13 cellular contexts compared by ENCODE assay signal in the genomic region with DNA sequence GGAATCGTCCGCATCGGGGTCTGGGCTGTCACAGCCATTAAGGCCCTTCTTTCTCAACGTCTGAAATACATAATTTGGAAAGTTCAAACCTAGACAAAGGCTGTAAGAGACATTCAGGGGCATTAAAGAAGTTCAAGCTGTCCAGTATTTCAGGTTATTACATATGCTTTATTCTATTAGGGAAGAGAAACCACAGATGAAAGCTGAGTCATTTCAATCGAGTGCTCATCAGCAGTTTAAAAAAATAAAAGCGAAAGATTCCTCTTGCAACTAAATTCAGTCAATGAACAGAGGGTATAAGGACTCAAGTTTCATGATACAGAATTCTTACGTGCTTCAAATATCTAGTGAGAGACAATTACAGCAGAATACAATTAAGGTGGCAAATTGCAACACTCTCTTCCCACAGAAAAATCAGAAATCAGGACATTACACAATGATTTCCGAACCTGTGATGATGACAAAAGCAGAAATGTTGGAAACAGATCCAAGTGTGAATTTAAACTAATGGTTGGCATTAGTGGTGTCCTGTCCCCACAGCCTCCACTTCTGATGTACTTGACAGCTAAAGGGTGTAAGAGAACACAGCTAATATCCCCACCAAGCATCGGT.
DNase-seq lines count a peak whose midpoint lies in the region; ATAC-seq and TF ChIP-seq lines count a peak whose summit lies in the region.
"Had no signal": no experiment of that assay in that cellular context is flagged by ENCODE, and none has a peak within 500 bp of the region (broad histone marks: within the 10 kb centered on the region; RNA-seq: fewer than 3 reads in every experiment).

No MANE protein-coding gene starts in this region.

- H3K4me2 ChIP-seq in mesenchymal stem cell (ENCODE audit: low read length, poor library complexity, severe bottlenecking) = no peak overlapping the region

- 65 to 74% (median 69%) methylated on average over 9 of the region's 9 CpGs for WGBS in spleen, 5 donors
- WGBS in mesenchymal stem cell = 85% methylated on average over 6 of the region's 9 CpGs

- no peak overlapping the region for H3K14ac ChIP-seq in mesenchymal stem cell (ENCODE audit: low read length in 2 of 2)

- DNase-seq in dorsolateral prefrontal cortex (no peak), spleen (no peak), coronary artery (ENCODE audit: low spot score) (no peak), NCI-H2107 treated with DMSO at 0.1 percent for 48 hours (lab: John Stamatoyannopoulos, UW; ENCODE audit: unreplicated experiment) (no peak), mesenchymal stem cell (no peak), NCI-H128 (lab: John Stamatoyannopoulos, UW; ENCODE audit: unreplicated experiment) (no peak)
- DNase-seq: activated T-cell treated with anti-CD3 and anti-CD28 coated beads, Interleukin-2, amount 50 U/mL, for 72 hours; effector memory CD4-positive, alpha-beta T cell; NCI-H510A; posterior cingulate gyrus; T-helper 17 cell had no signal

- H3K36me3 ChIP-seq in spleen (peaks cover 0 to 77% (median 22%) of the 10 kb centered on the region in 6 donors), mesenchymal stem cell (ENCODE audit: control insufficient read depth in 1 of 2, insufficient read depth in 2 of 2, low read depth in 1 of 2, low read length in 2 of 2) (no peaks in the 10 kb centered on the region)

- H2BK120ac ChIP-seq in mesenchymal stem cell (ENCODE audit: low read depth, low read length) = no peak overlapping the region

- peaks cover 0 to 15% (median 4%) of the 10 kb centered on the region in 6 donors for H3K4me1 ChIP-seq in spleen
- no peaks in the 10 kb centered on the region for H3K4me1 ChIP-seq in mesenchymal stem cell (ENCODE audit: control insufficient read depth, insufficient read depth, low read depth, low read length)

- intact Hi-C loops in dorsolateral prefrontal cortex (cut with DNase I) (no loop called here), spleen (cut with DNase I; ENCODE audit: low total_unique reads) (no loop called here)

- H4K8ac ChIP-seq in mesenchymal stem cell (ENCODE audit: low read length) = no peak overlapping the region

- peak; percentile 43 for ATAC-seq in GM19025 (IDR thresholded peaks at IDR 0.05; ENCODE audit: low read depth, unreplicated experiment)
- ATAC-seq in HG03460 (IDR thresholded peaks at IDR 0.05; ENCODE audit: unreplicated experiment) = peak; percentile 39
- ATAC-seq: activated T-cell treated with anti-CD3 and anti-CD28 coated beads, Interleukin-2, amount 50 U/mL, for 72 hours; T-helper 17 cell had no signal

- H2AFZ ChIP-seq in mesenchymal stem cell (ENCODE audit: low read depth, low read length) = no peak overlapping the region

- H3K27me3 ChIP-seq in dorsolateral prefrontal cortex = no peaks in the 10 kb centered on the region
- no peaks in the 10 kb centered on the region for H3K27me3 ChIP-seq in spleen (replicated peaks in 1 of 7)
- H3K27me3 ChIP-seq in mesenchymal stem cell (ENCODE audit: control insufficient read depth in 1 of 2, insufficient read depth in 1 of 2, low read length in 2 of 2) = no peaks in the 10 kb centered on the region

- no peaks in the 10 kb centered on the region for H3K79me1 ChIP-seq in mesenchymal stem cell (replicated peaks; ENCODE audit: low read length, poor library complexity, severe bottlenecking)

- H2BK5ac ChIP-seq in mesenchymal stem cell (ENCODE audit: low read depth, low read length, poor library complexity, severe bottlenecking) = no peak overlapping the region

- H3K9me3 ChIP-seq in spleen (no peaks in the 10 kb centered on the region), mesenchymal stem cell (ENCODE audit: control insufficient read depth, low read length) (no peaks in the 10 kb centered on the region)

- H3K18ac ChIP-seq in mesenchymal stem cell (ENCODE audit: low read depth in 1 of 2, low read length in 2 of 2) = peak overlapping the region in 1 of 2 experiments; percentile 48

- H3K4me3 ChIP-seq in dorsolateral prefrontal cortex = peak overlapping the region in 27 of 59 donors; percentile 3 to 38 (median 19)
- no peak overlapping the region for H3K4me3 ChIP-seq in spleen
- no peak overlapping the region for H3K4me3 ChIP-seq in coronary artery
- no peak overlapping the region for H3K4me3 ChIP-seq in mesenchymal stem cell (ENCODE audit: insufficient read depth in 1 of 2, low read depth in 1 of 2, low read length in 2 of 2)

- H3K27ac ChIP-seq in dorsolateral prefrontal cortex (peak overlapping the region in 54 of 59 donors; percentile 1 to 79 (median 56)), spleen (peak overlapping the region in 5 of 8 donors; percentile 13 to 41 (median 20)), coronary artery (peak overlapping the region in 1 of 2 donors; percentile 12), mesenchymal stem cell (ENCODE audit: low read length, poor library complexity, severe bottlenecking) (no peak overlapping the region)

- H2BK12ac ChIP-seq in mesenchymal stem cell (ENCODE audit: low read length in 2 of 2) = no peak overlapping the region

- no peak overlapping the region for H3K4ac ChIP-seq in mesenchymal stem cell (ENCODE audit: low read depth in 1 of 2, low read length in 2 of 2)

- no peak overlapping the region for H2BK15ac ChIP-seq in mesenchymal stem cell (ENCODE audit: low read depth, poor library complexity, severe bottlenecking)

- TF ChIP-seq CTCF in dorsolateral prefrontal cortex (IDR thresholded peaks at IDR 0.05 in 54 of 56, conservative IDR thresholded peaks at IDR 0.05 in 2 of 56; ENCODE audit: low read depth in 1 of 56, partially characterized antibody in 56 of 56) (no peak), spleen (IDR thresholded peaks at IDR 0.05 in 8 of 11, conservative IDR thresholded peaks at IDR 0.05 in 3 of 11) (no peak), coronary artery (IDR thresholded peaks at IDR 0.05) (no peak)

- no peak overlapping the region for H3K23ac ChIP-seq in mesenchymal stem cell (ENCODE audit: low read length in 2 of 2)

- no peak overlapping the region for H2AK5ac ChIP-seq in mesenchymal stem cell (ENCODE audit: low read length, severe bottlenecking)

- H3K9ac ChIP-seq in mesenchymal stem cell (ENCODE audit: low read length) = no peak overlapping the region

- H4K91ac ChIP-seq in mesenchymal stem cell (ENCODE audit: low read length) = no peak overlapping the region

- no peak for TF ChIP-seq POLR2A in spleen (IDR thresholded peaks at IDR 0.05)
